ENCODE assay signal across 8 cellular contexts in the genomic region with DNA sequence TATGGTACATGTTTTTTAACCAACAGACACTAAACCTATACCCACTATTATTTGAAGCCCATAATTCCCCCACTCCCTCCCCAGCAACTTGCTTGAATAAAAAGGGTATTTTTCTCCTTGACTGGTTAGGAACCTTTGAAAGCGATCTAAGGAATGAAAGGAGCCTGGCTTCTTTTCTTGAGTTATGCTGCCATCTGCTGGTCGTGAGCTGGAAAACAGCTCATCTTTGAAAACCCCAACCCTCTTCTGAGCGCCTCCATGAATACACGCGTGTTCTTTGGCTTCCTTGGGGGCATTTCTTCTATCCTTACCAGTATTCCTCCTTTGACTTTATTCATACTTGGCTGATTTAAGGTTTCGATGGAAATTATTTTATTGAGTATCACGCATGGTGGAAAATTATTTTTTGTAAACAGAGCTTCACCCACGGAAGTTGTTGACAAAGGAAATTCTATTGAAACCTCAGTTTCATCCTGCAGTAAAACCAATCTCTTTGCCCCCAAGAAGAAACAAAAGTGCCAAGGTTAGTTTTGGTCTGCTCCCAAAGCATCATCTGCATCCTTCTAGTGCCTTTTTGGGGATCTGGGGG.
A peak's percentile ranks its signal among the peaks of the same experiment; 100 is the strongest.
DNase-seq lines count a peak whose midpoint lies in the region; ATAC-seq, FAIRE-seq and TF ChIP-seq lines count a peak whose summit lies in the region.

No MANE protein-coding gene starts in this region.

- no peak overlapping the region for H3K4me2 ChIP-seq in astrocyte (ENCODE audit: low read length)

- H3K9me3 Mint-ChIP-seq in T-helper 2 cell treated with Interferon-gamma antibody and Interleukin-4, amounts not matched to agents 5 μg/mL and 100 μg/mL, for 36 hours = peaks cover 4% of the 10 kb centered on the region
- no peaks in the 10 kb centered on the region for H3K9me3 Mint-ChIP-seq in astrocyte (ENCODE audit: unreplicated experiment)

- H3K36me3 Mint-ChIP-seq in T-helper 2 cell treated with Interferon-gamma antibody and Interleukin-4, amounts not matched to agents 5 μg/mL and 100 μg/mL, for 36 hours (ENCODE audit: low read depth) = no peaks in the 10 kb centered on the region
- no peaks in the 10 kb centered on the region for H3K36me3 Mint-ChIP-seq in astrocyte (ENCODE audit: low read depth, unreplicated experiment)

- H3K27ac Mint-ChIP-seq in T-helper 2 cell treated with Interferon-gamma antibody and Interleukin-4, amounts not matched to agents 5 μg/mL and 100 μg/mL, for 36 hours = no peak overlapping the region
- no peak overlapping the region for H3K27ac Mint-ChIP-seq in astrocyte (ENCODE audit: unreplicated experiment)

- H3K4me1 Mint-ChIP-seq in T-helper 2 cell treated with Interferon-gamma antibody and Interleukin-4, amounts not matched to agents 5 μg/mL and 100 μg/mL, for 36 hours (ENCODE audit: low read depth) = peaks cover 2% of the 10 kb centered on the region
- no peaks in the 10 kb centered on the region for H3K4me1 Mint-ChIP-seq in astrocyte (ENCODE audit: low read depth, unreplicated experiment)

- H3K27me3 Mint-ChIP-seq in T-helper 2 cell treated with Interferon-gamma antibody and Interleukin-4, amounts not matched to agents 5 μg/mL and 100 μg/mL, for 36 hours (ENCODE audit: low read depth) = peaks cover 29% of the 10 kb centered on the region
- H3K27me3 Mint-ChIP-seq in astrocyte (ENCODE audit: low read depth, unreplicated experiment) = peaks cover 32% of the 10 kb centered on the region

- no peak overlapping the region for H2AFZ ChIP-seq in astrocyte (ENCODE audit: low read depth, low read length)

- H3K79me2 ChIP-seq in astrocyte (ENCODE audit: insufficient read depth, low read length) = no peaks in the 10 kb centered on the region

- no peak overlapping the region for H3K27ac ChIP-seq in astrocyte (ENCODE audit: low read depth, low read length)

- POLR2A ChIA-PET in BJ (lab: Charles Lee) = no interaction called here

- FAIRE-seq in astrocyte (lab: Jason Lieb, UNC) = peak; percentile 78

- no peaks in the 10 kb centered on the region for H3K9me3 ChIP-seq in astrocyte (ENCODE audit: insufficient read depth, low read depth, low read length)

- no peaks in the 10 kb centered on the region for H3K27me3 ChIP-seq in BJ (ENCODE audit: control insufficient read depth, insufficient read depth, low read length)
- H3K27me3 ChIP-seq in astrocyte (ENCODE audit: insufficient read depth, low read length) = no peaks in the 10 kb centered on the region

- no peaks in the 10 kb centered on the region for H3K4me1 ChIP-seq in astrocyte (ENCODE audit: insufficient read depth, low read length)

- TF ChIP-seq CTCF in BJ (IDR thresholded peaks at IDR 0.05; ENCODE audit: insufficient read depth, low read depth, low read length) = peak; percentile 77
- TF ChIP-seq CTCF in GM20000 (IDR thresholded peaks at IDR 0.05; ENCODE audit: extremely low read depth, missing control alignments) = peak; percentile 63
- peak; percentile 90 for TF ChIP-seq CTCF in astrocyte (IDR thresholded peaks at IDR 0.05; ENCODE audit: insufficient read depth, low read depth, low read length)

- H3K36me3 ChIP-seq in BJ (ENCODE audit: control insufficient read depth, insufficient read depth, low read length) (no peaks in the 10 kb centered on the region), astrocyte (ENCODE audit: insufficient read depth, low read length) (no peaks in the 10 kb centered on the region)

- no peak for ATAC-seq in HG03045 (IDR thresholded peaks at IDR 0.05; ENCODE audit: unreplicated experiment)

- H3K4me3 ChIP-seq in BJ (ENCODE audit: low read depth, low read length) = no peak overlapping the region
- H3K4me3 ChIP-seq in astrocyte (ENCODE audit: insufficient read depth, low read depth, low read length) = no peak overlapping the region

- H4K20me1 ChIP-seq in astrocyte (ENCODE audit: insufficient read depth, low read length) = no peaks in the 10 kb centered on the region

- peak overlapping the region; percentile 16 for H3K4me3 Mint-ChIP-seq in T-helper 2 cell treated with Interferon-gamma antibody and Interleukin-4, amounts not matched to agents 5 μg/mL and 100 μg/mL, for 36 hours
- H3K4me3 Mint-ChIP-seq in astrocyte (ENCODE audit: unreplicated experiment) = no peak overlapping the region

- H3K9ac ChIP-seq in astrocyte (ENCODE audit: low read length) = no peak overlapping the region

- DNase-seq in BJ (ENCODE audit: low read depth) (no peak), GM20000 (ENCODE audit: low spot score) (peak; percentile 66), NCI-H1417 treated with DMSO at 0.1 percent for 48 hours (lab: John Stamatoyannopoulos, UW) (peak; percentile 43), astrocyte (ENCODE audit: low read depth) (peak; percentile 11), hippocampal formation (lab: John Stamatoyannopoulos, UW) (peak; percentile 48 to 73), smooth muscle cell of the brain vasculature (ENCODE audit: low read depth, low spot score) (peak; percentile 40)
- peak; percentile 29 for DNase-seq in T-helper 2 cell treated with Interferon-gamma antibody and Interleukin-4, amounts not matched to agents 5 μg/mL and 100 μg/mL, for 36 hours (ENCODE audit: low spot score)

- CTCF ChIA-PET in BJ (lab: Yijun Ruan, JAX) = interaction anchor here (0.6 to 3.5 kb wide), 18 partner anchors 10 to 811 kb away, joined by 3 to 70 read pairs (median 4); no protein-coding TSS in a partner anchor
